In the genomic region with DNA sequence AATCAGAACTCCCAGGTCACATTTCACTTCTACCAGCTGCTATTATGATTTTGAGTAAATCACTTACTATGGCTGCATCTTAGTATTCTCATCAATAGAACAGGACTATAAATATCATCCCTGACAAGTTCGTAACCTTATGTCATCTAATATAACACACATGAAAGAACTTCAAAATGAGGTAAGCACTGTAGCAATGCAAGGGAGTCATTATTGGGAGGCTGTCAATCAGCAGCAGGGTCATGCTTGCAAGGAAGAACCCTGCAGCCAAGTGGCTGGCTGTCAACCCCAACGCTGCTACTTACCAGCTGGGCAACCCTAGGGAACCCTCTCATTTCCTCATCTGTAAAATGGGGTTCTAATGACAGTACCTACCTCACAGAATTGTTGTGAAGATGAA, we compare ENCODE assay signal across 16 cellular contexts.
DNase-seq lines count a peak whose midpoint lies in the region; ATAC-seq and TF ChIP-seq lines count a peak whose summit lies in the region.
"Had no signal": no experiment of that assay in that cellular context is flagged by ENCODE, and none has a peak within 500 bp of the region (broad histone marks: within the 10 kb centered on the region; RNA-seq: fewer than 3 reads in every experiment).

No MANE protein-coding gene starts in this region.

- no peak for ATAC-seq in left lung
- no peak for ATAC-seq in HG02642 (IDR thresholded peaks at IDR 0.05; ENCODE audit: poor library complexity, unreplicated experiment)
- no peak for ATAC-seq in GM21723 (IDR thresholded peaks at IDR 0.05; ENCODE audit: unreplicated experiment)

- intact Hi-C loops in left lung (cut with DNase I): no loop called here

- no peaks in the 10 kb centered on the region for H3K9me3 ChIP-seq in HEK293 (ENCODE audit: control insufficient read depth, insufficient read depth, low read depth, low read length)
- no peaks in the 10 kb centered on the region for H3K9me3 ChIP-seq in MG63
- H3K9me3 ChIP-seq in left lung: peaks cover 0 to 16% of the 10 kb centered on the region in 2 donors
- H3K9me3 ChIP-seq: Peyer's patch had no signal

- POLR2A ChIA-PET in HEK293 (lab: Yijun Ruan, JAX) (no interaction called here), RWPE1 (lab: Yijun Ruan, JAX; ENCODE audit: low non-redundant PET) (no interaction called here)

- TF ChIP-seq CTCF in HEK293 (tag by site-specific recombination; IDR thresholded peaks at IDR 0.05) (no peak), choroid plexus epithelial cell (conservative IDR thresholded peaks at IDR 0.05; ENCODE audit: low read depth, low read length) (no peak), left lung (IDR thresholded peaks at IDR 0.05) (no peak), RWPE1 (conservative IDR thresholded peaks at IDR 0.05; ENCODE audit: low read depth) (no peak)

- H3K27ac ChIP-seq in HEK293 (ENCODE audit: extremely low read depth, low read depth, low read length): no peak overlapping the region
- H3K27ac ChIP-seq in left lung: no peak overlapping the region
- H3K27ac ChIP-seq in RWPE1: no peak overlapping the region
- H3K27ac ChIP-seq: BLaER1, Peyer's patch had no signal

- H3K4me3 ChIP-seq in HEK293 (ENCODE audit: low read depth, low read length) (no peak overlapping the region), MG63 (no peak overlapping the region), choroid plexus epithelial cell (ENCODE audit: low read depth, low read length) (no peak overlapping the region), left lung (no peak overlapping the region)
- H3K4me3 ChIP-seq: BLaER1, Peyer's patch had no signal

- CTCF ChIA-PET in HEK293 (lab: Yijun Ruan, JAX) (no interaction called here), RWPE1 (lab: Yijun Ruan, JAX) (no interaction called here)

- DNase-seq in MG63 (peak; percentile 5), choroid plexus epithelial cell (ENCODE audit: low read depth) (peak; percentile 12), left kidney (ENCODE audit: low read depth, low spot score) (peak; percentile 47), left lung (no peak), RWPE1 (ENCODE audit: low spot score) (no peak)
- DNase-seq: CD4-positive, alpha-beta memory T cell; DMS53; Kasumi-1; NCI-H1105 treated with DMSO at 0.1 percent for 48 hours; NCI-H1694; NK-92 treated with Interleukin-12 subunit alpha and Interleukin-12 subunit beta, amount 100 ng/mL, for 24 hours; Peyer's patch had no signal

- H3K36me3 ChIP-seq in HEK293 (ENCODE audit: control insufficient read depth in 2 of 2, insufficient read depth in 1 of 2, low read length in 2 of 2) (no peaks in the 10 kb centered on the region), MG63 (no peaks in the 10 kb centered on the region), left lung (no peaks in the 10 kb centered on the region)
- H3K36me3 ChIP-seq: BLaER1, Peyer's patch had no signal

- H3K27me3 ChIP-seq in MG63 (no peaks in the 10 kb centered on the region), left lung (no peaks in the 10 kb centered on the region)
- H3K27me3 ChIP-seq: BLaER1, Peyer's patch had no signal

- H3K4me1 ChIP-seq in HEK293 (ENCODE audit: control insufficient read depth, insufficient read depth, low read length): no peaks in the 10 kb centered on the region
- H3K4me1 ChIP-seq in left lung: peaks cover 0 to 5% of the 10 kb centered on the region in 2 donors
- H3K4me1 ChIP-seq: BLaER1, Peyer's patch had no signal

TF ChIP-seq in HEK293, 187 proteins besides CTCF, POLR2A, EP300 and RAD21:
- TF ChIP-seq ZNF157 (tag by site-specific recombination; IDR thresholded peaks at IDR 0.05) (no peak), ZNF629 (tag by site-specific recombination; IDR thresholded peaks at IDR 0.05) (0 out of 2 replicates have a peak, but pooled peaks have one; percentile 28), MEIS1 (CRISPR knock-in tag; IDR thresholded peaks at IDR 0.05; ENCODE audit: borderline replicate concordance) (peak; percentile 40; the same call in 1 of the 2 replicates)

Comparison
In these comparisons a context has a peak if more than half of its experiments do, and no peak if none do; other contexts are left out.
1. DNase-seq: peak in MG63 (single experiment), choroid plexus epithelial cell (single experiment) and left kidney (single experiment); none in left lung (0 of 2) and RWPE1 (single experiment).